In genomic region chr1:12001249-12001917, GRCh38 we compare ENCODE assay signal across 8 cellular contexts. TPM values are rescaled to one million over a fixed set of nuclear protein-coding genes. Genes with fewer than 3 reads are reported as not detected.
A peak's percentile ranks its signal among the peaks of the same experiment; 100 is the strongest.
DNase-seq lines count a peak whose midpoint lies in the region; ATAC-seq and TF ChIP-seq lines count a peak whose summit lies in the region.

No MANE protein-coding gene starts in this region.

- no peak for TF ChIP-seq POLR2A in tibial nerve (IDR thresholded peaks at IDR 0.05)

- no peak overlapping the region for H3K4me3 ChIP-seq in PC-3 (ENCODE audit: low read length)
- H3K4me3 ChIP-seq in adipocyte (ENCODE audit: low read length), result no peak overlapping the region
- no peak overlapping the region for H3K4me3 ChIP-seq in tibial nerve

- intact Hi-C loops in PC-3 (cut with micrococcal nuclease), result no loop called here

- H3K9me2 ChIP-seq in PC-3 (replicated peaks; ENCODE audit: low read length), result no peaks in the 10 kb centered on the region

- H3K9me3 ChIP-seq in PC-3 (ENCODE audit: low read length), result no peaks in the 10 kb centered on the region
- no peaks in the 10 kb centered on the region for H3K9me3 ChIP-seq in adipocyte (ENCODE audit: control insufficient read depth, low read length)
- no peaks in the 10 kb centered on the region for H3K9me3 ChIP-seq in tibial nerve

- H3K79me2 ChIP-seq in PC-3 (ENCODE audit: low read length), result no peaks in the 10 kb centered on the region

- BruUV-seq in PC-3 (replicated peaks; lab: Mats Ljungman, UMichigan), result no TSS peak

- H3K27me3 ChIP-seq in PC-3 (ENCODE audit: low read length) (no peaks in the 10 kb centered on the region), adipocyte (replicated peaks; ENCODE audit: control insufficient read depth, insufficient read depth, low read length) (no peaks in the 10 kb centered on the region), tibial nerve (no peaks in the 10 kb centered on the region)

- TF ChIP-seq EP300 in tibial nerve (IDR thresholded peaks at IDR 0.05), result no peak

- no peaks in the 10 kb centered on the region for H3K4me1 ChIP-seq in PC-3 (ENCODE audit: insufficient read depth, low read length)
- no peaks in the 10 kb centered on the region for H3K4me1 ChIP-seq in adipocyte (ENCODE audit: control insufficient read depth, insufficient read depth, low read length)
- H3K4me1 ChIP-seq in tibial nerve, result no peaks in the 10 kb centered on the region

- no peaks in the 10 kb centered on the region for H3F3A ChIP-seq in PC-3 (ENCODE audit: low read length, unreplicated experiment)

- no peak for ATAC-seq in PC-3
- no peak for ATAC-seq in GM18909 (IDR thresholded peaks at IDR 0.05; ENCODE audit: poor library complexity, unreplicated experiment)
- no peak for ATAC-seq in HG02840 (IDR thresholded peaks at IDR 0.05; ENCODE audit: low FRiP score, unreplicated experiment)

- H3K9ac ChIP-seq in PC-3 (ENCODE audit: low read length), result no peak overlapping the region
- no peak overlapping the region for H3K9ac ChIP-seq in adipocyte (ENCODE audit: low read length)

- CTCF ChIA-PET in PC-3 (lab: Charles Lee), result no interaction called here

- DNase-seq in activated CD4-positive, alpha-beta T cell treated with anti-CD3 and anti-CD28 coated beads for 24 hours (ENCODE audit: low read depth in 2 of 2), result peak; percentile 32 to 49
- DNase-seq in activated CD4-positive, alpha-beta T cell treated with anti-CD3 and anti-CD28 coated beads for 1 hour, result no peak
- DNase-seq in PC-3, result peak; percentile 30
- DNase-seq in adipocyte (ENCODE audit: low read depth), result peak; percentile 83
- DNase-seq in left kidney (ENCODE audit: low read depth, low spot score), result peak; percentile 48
- peak in 1 of 2 donors; percentile 63 for DNase-seq in tibial nerve (ENCODE audit: low spot score in 2 of 2)

- TF ChIP-seq CTCF in PC-3 (conservative IDR thresholded peaks at IDR 0.05; ENCODE audit: low read depth, low read length) (peak; percentile 66), tibial nerve (IDR thresholded peaks at IDR 0.05) (peak; percentile 25 to 44 (median 29))

- H3K27ac ChIP-seq in PC-3 (ENCODE audit: low read length) (no peak overlapping the region), tibial nerve (no peak overlapping the region)

- POLR2A ChIA-PET in PC-3 (lab: Charles Lee; ENCODE audit: unreplicated experiment), result interaction anchor here (1.0 kb wide), 1 partner anchor 92 kb away, joined by 4 read pairs; no protein-coding TSS in a partner anchor

- 77 to 79% methylated on average over 14 of the region's 14 CpGs for WGBS in tibial nerve, 2 donors

- H3K4me2 ChIP-seq in PC-3 (ENCODE audit: low read length), result no peak overlapping the region

- H3K36me3 ChIP-seq in PC-3 (ENCODE audit: low read depth, low read length) (peaks cover 73% of the 10 kb centered on the region), adipocyte (ENCODE audit: control insufficient read depth, insufficient read depth, low read length, severe bottlenecking) (peaks cover 79% of the 10 kb centered on the region), tibial nerve (peaks cover 0 to 100% (median 33%) of the 10 kb centered on the region in 3 donors)

- no peaks in the 10 kb centered on the region for H4K20me1 ChIP-seq in PC-3 (ENCODE audit: low read length)

- H2AFZ ChIP-seq in PC-3 (ENCODE audit: low read length), result no peak overlapping the region

RNA-seq across cellular contexts. Expression of gene MIIP, which starts 17.9 kb away (rescaled TPM):
- 53.5 and 74.9 TPM in 2 replicates for total RNA-seq in PC-3 (2014; rRNA removed)
- total RNA-seq in tibial nerve, result 10 to 100 TPM; 53.3 to 95.4 (median 67.1) TPM

RNA-seq across cellular contexts. Expression of gene MFN2, which starts 21.1 kb away (rescaled TPM):
- 97.8 and 101 TPM in 2 replicates for total RNA-seq in PC-3 (2014; rRNA removed)
- total RNA-seq in tibial nerve, result 10 to 100 TPM; 53.8 to 71.6 (median 58.7) TPM
